In the genomic region with DNA sequence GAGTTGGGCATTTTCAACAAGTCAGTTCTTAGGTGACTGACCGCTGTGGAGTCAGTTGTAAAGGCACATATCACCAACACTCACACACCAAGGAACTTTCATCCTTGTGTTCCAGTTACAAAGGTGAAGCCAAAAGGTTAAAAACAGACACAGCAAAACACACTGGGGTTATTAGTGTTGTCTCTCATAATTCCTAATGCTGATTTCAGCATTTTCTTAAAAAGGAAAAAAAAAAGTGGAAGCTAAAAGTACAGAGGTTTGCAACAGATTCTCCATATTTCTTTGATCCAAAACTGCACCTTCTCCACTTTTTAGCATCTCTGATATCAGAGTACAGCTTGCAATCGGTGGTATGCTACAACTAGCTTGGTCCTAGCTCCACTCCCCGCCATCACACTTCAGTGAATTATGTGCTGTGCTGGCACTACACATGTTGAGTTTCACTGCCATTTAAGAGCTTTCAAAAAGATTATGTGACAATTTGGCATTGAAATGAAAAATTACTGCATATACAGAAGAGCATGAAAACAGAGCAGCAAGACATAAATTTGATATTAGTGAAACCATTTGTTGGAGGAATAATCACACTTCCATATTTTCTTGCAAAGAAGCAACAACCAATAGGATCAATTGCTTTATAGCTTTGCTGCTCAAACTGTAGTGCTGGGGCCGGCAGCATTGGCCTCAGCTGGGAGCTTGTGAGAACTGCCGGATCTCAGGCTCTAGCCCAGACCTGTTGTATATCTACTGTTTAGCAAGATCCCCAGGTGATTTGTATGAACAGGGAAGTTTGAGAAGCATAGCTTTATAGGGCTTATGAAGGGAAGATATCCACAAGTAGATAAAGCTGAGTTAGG, we compare ENCODE assay signal across 1 cellular context.
A peak's percentile ranks its signal among the peaks of the same experiment; 100 is the strongest.
TF ChIP-seq lines count a peak whose summit lies in the region.

No MANE protein-coding gene starts in this region.

TF ChIP-seq in HepG2, 621 proteins besides CTCF, POLR2A, EP300 and RAD21 (continued from another document):
- TF ChIP-seq, protein P1, sequence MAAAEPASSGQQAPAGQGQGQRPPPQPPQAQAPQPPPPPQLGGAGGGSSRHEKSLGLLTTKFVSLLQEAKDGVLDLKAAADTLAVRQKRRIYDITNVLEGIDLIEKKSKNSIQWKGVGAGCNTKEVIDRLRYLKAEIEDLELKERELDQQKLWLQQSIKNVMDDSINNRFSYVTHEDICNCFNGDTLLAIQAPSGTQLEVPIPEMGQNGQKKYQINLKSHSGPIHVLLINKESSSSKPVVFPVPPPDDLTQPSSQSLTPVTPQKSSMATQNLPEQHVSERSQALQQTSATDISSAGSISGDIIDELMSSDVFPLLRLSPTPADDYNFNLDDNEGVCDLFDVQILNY (CRISPR knock-in tag; conservative IDR thresholded peaks at IDR 0.05), result no peak
- TF ChIP-seq CREM (IDR thresholded peaks at IDR 0.05) (no peak), CREM (CRISPR knock-in tag; IDR thresholded peaks at IDR 0.05) (no peak), MAFF (IDR thresholded peaks at IDR 0.05; ENCODE audit: low read depth, low read length) (peak; percentile 56; the same call in 1 of the 2 replicates), NR2F2 (IDR thresholded peaks at IDR 0.05; ENCODE audit: borderline replicate concordance, low read depth) (no peak), ZNF562 (CRISPR knock-in tag; IDR thresholded peaks at IDR 0.05; ENCODE audit: borderline replicate concordance) (no peak)
